In the genomic region with DNA sequence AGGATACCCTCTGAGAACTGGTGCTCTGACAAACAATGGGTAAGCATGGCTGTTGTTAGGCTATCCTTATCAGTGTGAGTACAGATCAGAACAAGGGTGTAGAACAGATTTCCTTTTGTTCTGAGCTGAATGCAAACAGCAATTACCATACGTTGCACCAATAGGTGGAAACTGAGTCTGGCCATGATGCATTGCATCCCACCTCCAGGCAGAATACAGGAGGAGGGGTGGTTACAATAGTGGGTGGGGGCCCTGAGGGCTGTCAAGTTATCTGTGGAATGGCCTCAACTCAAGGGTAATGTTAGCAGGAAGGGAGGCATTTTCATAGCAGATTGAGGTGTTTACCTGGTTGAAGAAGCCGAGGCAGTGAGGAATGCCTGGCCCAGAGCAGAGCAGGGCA, we compare ENCODE assay signal across 20 cellular contexts. TPM values are rescaled to one million over a fixed set of nuclear protein-coding genes. Genes with fewer than 3 reads are reported as not detected.
DNase-seq lines count a peak whose midpoint lies in the region; ATAC-seq, FAIRE-seq and TF ChIP-seq lines count a peak whose summit lies in the region.
"Had no signal": no experiment of that assay in that cellular context is flagged by ENCODE, and none has a peak within 500 bp of the region (broad histone marks: within the 10 kb centered on the region; RNA-seq: fewer than 3 reads in every experiment).

No MANE protein-coding gene starts in this region.

- POLR2A ChIA-PET in K562 (lab: Yijun Ruan, JAX) = no interaction called here

- no peaks in the 10 kb centered on the region for H3K27me3 Mint-ChIP-seq in stimulated activated memory B cell treated with anti-CD40 and anti-IgM and Interleukin-4, amounts not matched to agents 10 μg/mL and 1 μg/mL and 100 μg/mL, for 72 hours

- H3K4me3 ChIP-seq in K562 (no peak overlapping the region), right lobe of liver (no peak overlapping the region)
- H3K4me3 ChIP-seq: A549, GM12878, Peyer's patch, SJCRH30 had no signal

- no peak for TF ChIP-seq EP300 in K562 (IDR thresholded peaks at IDR 0.05; ENCODE audit: low read length)

- no peak overlapping the region for H3K9ac ChIP-seq in K562 (ENCODE audit: insufficient read depth in 1 of 2, low read depth in 2 of 2, low read length in 2 of 2)

- H3K36me3 ChIP-seq in K562 (ENCODE audit: control insufficient read depth, insufficient read depth, low read length) (no peaks in the 10 kb centered on the region), right lobe of liver (no peaks in the 10 kb centered on the region)
- H3K36me3 ChIP-seq: BE2C, Peyer's patch, SJCRH30 had no signal

- TF ChIP-seq RAD21 in K562 (CRISPR knock-in tag; conservative IDR thresholded peaks at IDR 0.05 in 1 of 2, IDR thresholded peaks at IDR 0.05 in 1 of 2) = no peak

- no peaks in the 10 kb centered on the region for H3K9me3 ChIP-seq in K562 (replicated peaks; ENCODE audit: control insufficient read depth, insufficient read depth, low read depth, low read length)
- no peaks in the 10 kb centered on the region for H3K9me3 ChIP-seq in right lobe of liver
- H3K9me3 ChIP-seq: A549, BE2C, Peyer's patch, SJCRH30 had no signal

- no peak overlapping the region for H3K4me2 ChIP-seq in K562 (ENCODE audit: insufficient read depth, low read length)
- H3K4me2 ChIP-seq: A549 had no signal

- intact Hi-C loops in K562 (cut with micrococcal nuclease) (no loop called here), right lobe of liver (cut with DNase I) (no loop called here), posterior cingulate gyrus (cut with DNase I) (no loop called here)

- peaks cover 18% of the 10 kb centered on the region for H3K4me1 Mint-ChIP-seq in stimulated activated memory B cell treated with anti-CD40 and anti-IgM and Interleukin-4, amounts not matched to agents 10 μg/mL and 1 μg/mL and 100 μg/mL, for 72 hours

- 28% methylated on average over 2 of the region's 2 CpGs for WGBS in K562 (ENCODE audit: insufficient coverage, low coverage, missing lambda C conversion rate)
- WGBS in right lobe of liver (ENCODE audit: insufficient coverage, low coverage, low lambda C conversion rate, missing lambda C conversion rate) = 64% methylated on average over 2 of the region's 2 CpGs

- no peak for ATAC-seq in K562
- no peak for ATAC-seq in right lobe of liver
- no peak for ATAC-seq in stimulated activated memory B cell treated with anti-CD40 and anti-IgM and Interleukin-4, amounts not matched to agents 10 μg/mL and 1 μg/mL and 100 μg/mL, for 72 hours
- ATAC-seq in HG02938 (IDR thresholded peaks at IDR 0.05; ENCODE audit: unreplicated experiment) = no peak
- ATAC-seq: A549, GM12878 had no signal

- no peaks in the 10 kb centered on the region for H3K9me3 Mint-ChIP-seq in stimulated activated memory B cell treated with anti-CD40 and anti-IgM and Interleukin-4, amounts not matched to agents 10 μg/mL and 1 μg/mL and 100 μg/mL, for 72 hours
- H3K9me3 Mint-ChIP-seq: H9 had no signal

- no peak overlapping the region for H3K27ac ChIP-seq in K562 (ENCODE audit: extremely low read depth, low read depth, low read length)
- H3K27ac ChIP-seq in right lobe of liver = peak overlapping the region; percentile 21 to 67 (median 67)
- H3K27ac ChIP-seq: A549, Peyer's patch, SJCRH30 had no signal

- peak; percentile 26 for FAIRE-seq in K562 (lab: Jason Lieb, UNC)
- FAIRE-seq: A549, GM12878 had no signal

- H2AFZ ChIP-seq in K562 (ENCODE audit: low read depth, low read length) = no peak overlapping the region

- in situ Hi-C loops in K562 (cut with MboI) = no loop called here

- peaks cover 7 to 8% of the 10 kb centered on the region in 2 experiments; a peak in 3 of 5 replicates for H3K4me1 ChIP-seq in K562 (replicated peaks in 1 of 2; ENCODE audit: control insufficient read depth in 2 of 2, insufficient read depth in 2 of 2, low read length in 2 of 2)
- H3K4me1 ChIP-seq in right lobe of liver = peaks cover 0 to 62% (median 24%) of the 10 kb centered on the region in 4 donors
- H3K4me1 ChIP-seq: BE2C, Peyer's patch, SJCRH30 had no signal

- H3K27me3 ChIP-seq in K562 (ENCODE audit: control insufficient read depth in 2 of 2, insufficient read depth in 2 of 2, low read length in 2 of 2) = 0 out of 5 replicates have a peak, but pooled peaks cover 2 to 5% of the 10 kb centered on the region in 2 experiments
- H3K27me3 ChIP-seq in right lobe of liver = no peaks in the 10 kb centered on the region
- H3K27me3 ChIP-seq: BE2C, Peyer's patch, SJCRH30 had no signal

- H3K27ac Mint-ChIP-seq in stimulated activated memory B cell treated with anti-CD40 and anti-IgM and Interleukin-4, amounts not matched to agents 10 μg/mL and 1 μg/mL and 100 μg/mL, for 72 hours = peak overlapping the region; percentile 25
- H3K27ac Mint-ChIP-seq: H9 had no signal

- no peaks in the 10 kb centered on the region for H3K36me3 Mint-ChIP-seq in stimulated activated memory B cell treated with anti-CD40 and anti-IgM and Interleukin-4, amounts not matched to agents 10 μg/mL and 1 μg/mL and 100 μg/mL, for 72 hours

- H3K9me1 ChIP-seq in K562 (ENCODE audit: control insufficient read depth, insufficient read depth, low read length) = no peaks in the 10 kb centered on the region

- BruUV-seq in K562 (replicated peaks; lab: Mats Ljungman, UMichigan) = no TSS peak

- H3K4me3 Mint-ChIP-seq in stimulated activated memory B cell treated with anti-CD40 and anti-IgM and Interleukin-4, amounts not matched to agents 10 μg/mL and 1 μg/mL and 100 μg/mL, for 72 hours = no peak overlapping the region
- H3K4me3 Mint-ChIP-seq: H9 had no signal

- no peak for TF ChIP-seq CTCF in K562 (IDR thresholded peaks at IDR 0.05 in 2 of 3, conservative IDR thresholded peaks at IDR 0.05 in 1 of 3; ENCODE audit: insufficient read depth in 2 of 3, low read depth in 1 of 3, low read length in 3 of 3)
- no peak for TF ChIP-seq CTCF in right lobe of liver (IDR thresholded peaks at IDR 0.05)

- no peak for TF ChIP-seq POLR2A in K562 (conservative IDR thresholded peaks at IDR 0.05)
- no peak for TF ChIP-seq POLR2A in right lobe of liver (IDR thresholded peaks at IDR 0.05)

- peaks cover 1% of the 10 kb centered on the region; the same call in 1 of the 2 replicates for H4K20me1 ChIP-seq in K562 (replicated peaks; ENCODE audit: control insufficient read depth, insufficient read depth, low read length)

- CTCF ChIA-PET in K562 (lab: Yijun Ruan, JAX; ENCODE audit: low intra/inter-chr PET ratio) = no interaction called here

- H3K79me2 ChIP-seq in K562 (ENCODE audit: control insufficient read depth, insufficient read depth, low read length) = no peaks in the 10 kb centered on the region

- DNase-seq in ELF-1 (ENCODE audit: low read depth, low spot score) (peak; percentile 61), K562 (ENCODE audit: extremely low read depth in 1 of 4, low spot score in 3 of 4) (no peak), right lobe of liver (no peak), posterior cingulate gyrus (no peak), dermis blood vessel endothelial cell (no peak)
- DNase-seq: BE2C, DMS 273 treated with DMSO at 0.1 percent for 48 hours, DMS79 treated with DMSO at 0.1 percent for 48 hours, H9, MV-4-11, NCI-H1694 treated with DMSO at 0.1 percent for 48 hours, NCI-H2081 treated with DMSO at 0.1 percent for 48 hours, NCI-H2171 treated with DMSO at 0.1 percent for 48 hours, NCI-H524 treated with DMSO at 0.1 percent for 48 hours, Peyer's patch, SJCRH30 had no signal

TF ChIP-seq in K562, 482 proteins besides CTCF, POLR2A, EP300 and RAD21:
- TF ChIP-seq JUN (IDR thresholded peaks at IDR 0.05; ENCODE audit: borderline replicate concordance, low read depth, low read length) (no peak), JUN (CRISPR knock-in tag; IDR thresholded peaks at IDR 0.05; ENCODE audit: borderline replicate concordance) (no peak), ZC3H8 (IDR thresholded peaks at IDR 0.05) (no peak), SMAD2 (IDR thresholded peaks at IDR 0.05; ENCODE audit: low read depth, low read length) (no peak)
- TF ChIP-seq, protein P1, sequence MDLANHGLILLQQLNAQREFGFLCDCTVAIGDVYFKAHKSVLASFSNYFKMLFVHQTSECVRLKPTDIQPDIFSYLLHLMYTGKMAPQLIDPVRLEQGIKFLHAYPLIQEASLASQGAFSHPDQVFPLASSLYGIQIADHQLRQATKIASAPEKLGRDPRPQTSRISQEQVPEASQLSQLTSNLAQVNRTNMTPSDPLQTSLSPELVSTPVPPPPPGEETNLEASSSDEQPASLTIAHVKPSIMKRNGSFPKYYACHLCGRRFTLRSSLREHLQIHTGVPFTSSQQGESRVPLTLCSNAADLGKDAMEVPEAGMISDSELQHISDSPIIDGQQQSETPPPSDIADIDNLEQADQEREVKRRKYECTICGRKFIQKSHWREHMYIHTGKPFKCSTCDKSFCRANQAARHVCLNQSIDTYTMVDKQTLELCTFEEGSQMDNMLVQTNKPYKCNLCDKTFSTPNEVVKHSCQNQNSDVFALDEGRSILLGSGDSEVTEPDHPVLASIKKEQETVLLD (IDR thresholded peaks at IDR 0.05) = no peak

RNA-seq across cellular contexts. Expression of a gene that starts 54.3 kb away (rescaled TPM):
- 4.8 and 5.3 TPM in 2 replicates for total RNA-seq in K562 (2011; cell fraction: chromatin; rRNA removed; ENCODE audit: low replicate concordance)
- total RNA-seq in K562 (2011; cell fraction: nucleolus; rRNA removed) = 5.4 and 6.7 TPM in 2 replicates
- total RNA-seq in K562 (2011; cell fraction: nucleoplasm; rRNA removed) = 4.9 and 5.2 TPM in 2 replicates
- total RNA-seq in K562 (2014; rRNA removed) (3.3 and 3.6 TPM in 2 replicates), K562 (2014; rRNA removed; fragmentation: Illumina TruSeq; extraction: Trizol) (2.0 and 2.3 TPM in 2 replicates), K562 (2015; rRNA removed; fragmentation: Illumina TruSeq; extraction: Trizol) (3.1 and 3.6 TPM in 2 replicates), K562 (2021) (2.9 and 4.4 TPM in 2 replicates), right lobe of liver (100 to 1,000 TPM in 3 of 6 experiments, 10 to 100 TPM in 3; 40.2 to 228 (median 82.8) TPM), dermis blood vessel endothelial cell (18.3 and 26.0 TPM in 2 replicates)
- polyA plus RNA-seq in K562 (2011; rRNA removed) (6.2 and 7.3 TPM in 2 replicates), K562 (2014; fragmentation: Illumina TruSeq; extraction: Trizol) (4.6 and 6.4 TPM in 2 replicates), K562 (2014; fragmentation: Nextera tagmentation; extraction: Ambion mirVana) (10 to 100 TPM; 10.5 to 11.2 TPM), K562 (2014; rRNA removed) (4.9 and 11.1 TPM in 2 replicates)
- polyA plus RNA-seq in K562 (2011; cell fraction: cytosol; rRNA removed) = 2.5 and 4.4 TPM in 2 replicates
- polyA plus RNA-seq in K562 (2011; cell fraction: nucleus; rRNA removed) = 2.8 and 5.8 TPM in 2 replicates
- 13.4 and 13.6 TPM in 2 replicates for polyA plus RNA-seq in K562 (2012)
- polyA minus RNA-seq in K562 (2011; rRNA and poly(A)+ RNA removed) = 3.1 and 6.2 TPM in 2 replicates
- polyA minus RNA-seq in K562 (2011; cell fraction: cytosol; rRNA and poly(A)+ RNA removed) = 0.82 and 2.5 TPM in 2 replicates
- polyA minus RNA-seq in K562 (2011; cell fraction: nucleus; rRNA and poly(A)+ RNA removed) = 1.9 and 2.6 TPM in 2 replicates
